ENCODE assay signal across 8 cellular contexts in genomic region chr2:218257390-218257981, GRCh38. TPM values are rescaled to one million over a fixed set of nuclear protein-coding genes. Genes with fewer than 3 reads are reported as not detected.
DNase-seq lines count a peak whose midpoint lies in the region; ATAC-seq, FAIRE-seq and TF ChIP-seq lines count a peak whose summit lies in the region.

No MANE protein-coding gene starts in this region.

- H3K27me3 ChIP-seq in transverse colon = no peaks in the 10 kb centered on the region

- WGBS in transverse colon (ENCODE audit: low coverage in 1 of 2), 2 donors = 43 to 68% methylated on average over 1 to 8 of the region's 8 CpGs

- TF ChIP-seq CTCF in neural crest cell (conservative IDR thresholded peaks at IDR 0.05) (peak; percentile 67), transverse colon (IDR thresholded peaks at IDR 0.05) (peak; percentile 32 to 70 (median 53))

- peaks cover 0 to 30% (median 15%) of the 10 kb centered on the region in 4 donors for H3K36me3 ChIP-seq in transverse colon

- no peak for TF ChIP-seq POLR2A in transverse colon (IDR thresholded peaks at IDR 0.05)

- peaks cover 1% of the 10 kb centered on the region for H3K36me3 Mint-ChIP-seq in IgD-negative memory B cell
- peaks cover 37% of the 10 kb centered on the region for H3K36me3 Mint-ChIP-seq in activated CD4-positive, alpha-beta T cell treated with anti-CD3 and anti-CD28 coated beads for 36 hours (ENCODE audit: low read depth)
- H3K36me3 Mint-ChIP-seq in neural crest cell (ENCODE audit: low read depth) = peaks cover 8% of the 10 kb centered on the region

- in situ Hi-C loops in transverse colon (cut with MboI; ENCODE audit: low pct_ligation_motif_present in 1 of 4, low pct_unique_long_range_greater_than_20kb in 1 of 4, low sequenced_read_pairs in 3 of 4) = loop anchor here in 1 of 4 donors (5.0 kb wide), 1 partner anchor 65 kb away; no protein-coding TSS in a partner anchor

- H3K4me1 ChIP-seq in transverse colon = peaks cover 36 to 43% (median 41%) of the 10 kb centered on the region in 4 donors

- no peaks in the 10 kb centered on the region for H3K27me3 Mint-ChIP-seq in IgD-negative memory B cell
- H3K27me3 Mint-ChIP-seq in activated CD4-positive, alpha-beta T cell treated with anti-CD3 and anti-CD28 coated beads for 36 hours = no peaks in the 10 kb centered on the region
- no peaks in the 10 kb centered on the region for H3K27me3 Mint-ChIP-seq in neural crest cell (ENCODE audit: low read depth)

- DNase-seq in EL (peak; percentile 25), dermis blood vessel endothelial cell (peak; percentile 58), neural crest cell (ENCODE audit: low read depth, low spot score) (peak; percentile 46), transverse colon (peak; percentile 31), frontal cortex (ENCODE audit: low spot score in 2 of 2) (no peak)
- peak; percentile 85 for DNase-seq in activated CD4-positive, alpha-beta T cell treated with anti-CD3 and anti-CD28 coated beads for 36 hours

- intact Hi-C loops in activated CD4-positive, alpha-beta T cell treated with anti-CD3 and anti-CD28 coated beads for 36 hours (cut with DNase I, micrococcal nuclease) = loop anchor here (1.0 to 5.0 kb wide), 5 partner anchors 39 to 90 kb away; partner anchors contain the start of genes ARPC2 (in 1 of the 2) and CXCR1 (in 1 of the 2)
- intact Hi-C loops in transverse colon (cut with DNase I; ENCODE audit: low total_unique reads) = loop anchor here (5.0 kb wide), 1 partner anchor 70 kb away; no protein-coding TSS in a partner anchor

- H3K4me3 ChIP-seq in transverse colon = no peak overlapping the region

- peak overlapping the region in 3 of 4 donors; percentile 35 to 82 (median 75) for H3K4me3 Mint-ChIP-seq in IgD-negative memory B cell
- no peak overlapping the region for H3K4me3 Mint-ChIP-seq in activated CD4-positive, alpha-beta T cell treated with anti-CD3 and anti-CD28 coated beads for 36 hours
- no peak overlapping the region for H3K4me3 Mint-ChIP-seq in neural crest cell

- CTCF ChIA-PET in activated CD4-positive, alpha-beta T cell treated with anti-CD3 and anti-CD28 coated beads for 36 hours (lab: Charles Lee) = interaction anchor here (0.7 to 6.9 kb wide), 26 partner anchors 9 to 717 kb away, joined by 3 to 47 read pairs (median 5); partner anchors contain the start of genes AAMP, ARPC2, CXCR1 and PLCD4

- FAIRE-seq in frontal cortex (lab: Jason Lieb, UNC) = no peak

- ATAC-seq in GM21447 (IDR thresholded peaks at IDR 0.05; ENCODE audit: unreplicated experiment) = peak; percentile 82
- peak; percentile 75 for ATAC-seq in activated CD4-positive, alpha-beta T cell treated with anti-CD3 and anti-CD28 coated beads for 36 hours

- no peak for TF ChIP-seq EP300 in transverse colon (IDR thresholded peaks at IDR 0.05; ENCODE audit: low read depth)

- peak overlapping the region; percentile 14 to 87 (median 38) for H3K27ac ChIP-seq in transverse colon

- H3K27ac Mint-ChIP-seq in IgD-negative memory B cell = peak overlapping the region; percentile 88 to 98 (median 90)
- peak overlapping the region; percentile 81 for H3K27ac Mint-ChIP-seq in activated CD4-positive, alpha-beta T cell treated with anti-CD3 and anti-CD28 coated beads for 36 hours
- H3K27ac Mint-ChIP-seq in neural crest cell (ENCODE audit: unreplicated experiment) = no peak overlapping the region

- no peaks in the 10 kb centered on the region for H3K9me3 ChIP-seq in transverse colon

- H3K4me1 Mint-ChIP-seq in IgD-negative memory B cell (peaks cover 18 to 35% (median 21%) of the 10 kb centered on the region in 3 donors), neural crest cell (peaks cover 12% of the 10 kb centered on the region)
- peaks cover 38% of the 10 kb centered on the region for H3K4me1 Mint-ChIP-seq in activated CD4-positive, alpha-beta T cell treated with anti-CD3 and anti-CD28 coated beads for 36 hours

- POLR2A ChIA-PET in activated CD4-positive, alpha-beta T cell treated with anti-CD3 and anti-CD28 coated beads for 36 hours (lab: Charles Lee) = interaction anchor here (0.7 to 1.3 kb wide), 3 partner anchors 13 to 169 kb away, joined by 3 to 5 read pairs (median 3); partner anchors contain the start of genes AAMP and PNKD

- H3K9me3 Mint-ChIP-seq in IgD-negative memory B cell (no peaks in the 10 kb centered on the region), neural crest cell (no peaks in the 10 kb centered on the region)
- no peaks in the 10 kb centered on the region for H3K9me3 Mint-ChIP-seq in activated CD4-positive, alpha-beta T cell treated with anti-CD3 and anti-CD28 coated beads for 36 hours (ENCODE audit: low read depth)

RNA-seq across cellular contexts. Expression of gene GPBAR1, which starts 3.3 kb away (rescaled TPM):
- 0.64 TPM for polyA plus RNA-seq in IgD-negative memory B cell
- under 1 TPM; 0.11 to 0.40 TPM for total RNA-seq in activated CD4-positive, alpha-beta T cell treated with anti-CD3 and anti-CD28 coated beads for 36 hours
- total RNA-seq in dermis blood vessel endothelial cell (not detected in 2 replicates), neural crest cell (0.14 TPM in 1 of 2 replicates, not detected in the other), transverse colon (1 to 10 TPM in 2 of 4 donors, not detected in 2; 2.5 to 3.0 TPM), frontal cortex (not detected)

RNA-seq across cellular contexts. Expression of gene AAMP, which starts 12.5 kb away (rescaled TPM):
- polyA plus RNA-seq in IgD-negative memory B cell = 82.0 TPM
- total RNA-seq in activated CD4-positive, alpha-beta T cell treated with anti-CD3 and anti-CD28 coated beads for 36 hours = 10 to 100 TPM; 49.7 to 72.2 TPM
- total RNA-seq in dermis blood vessel endothelial cell = 162 and 185 TPM in 2 replicates
- total RNA-seq in neural crest cell = 76.6 and 77.6 TPM in 2 replicates
- total RNA-seq in transverse colon = 100 to 1,000 TPM in 3 of 4 donors, 10 to 100 TPM in 1; 96.9 to 466 (median 174) TPM
- 98.2 TPM for total RNA-seq in frontal cortex

RNA-seq across cellular contexts. Expression of gene PNKD, which starts 12.8 kb away (rescaled TPM):
- 126 TPM for polyA plus RNA-seq in IgD-negative memory B cell
- total RNA-seq in activated CD4-positive, alpha-beta T cell treated with anti-CD3 and anti-CD28 coated beads for 36 hours = 10 to 100 TPM; 17.8 to 18.5 TPM
- total RNA-seq in dermis blood vessel endothelial cell = 26.5 and 50.2 TPM in 2 replicates
- total RNA-seq in neural crest cell = 40.3 and 42.3 TPM in 2 replicates
- total RNA-seq in transverse colon = 100 to 1,000 TPM in 2 of 4 donors, 10 to 100 TPM in 2; 14.3 to 111 (median 100) TPM
- total RNA-seq in frontal cortex = 15.1 TPM

RNA-seq across cellular contexts. Expression of gene TMBIM1, which starts 34.8 kb away (rescaled TPM):
- polyA plus RNA-seq in IgD-negative memory B cell = 147 TPM
- total RNA-seq in activated CD4-positive, alpha-beta T cell treated with anti-CD3 and anti-CD28 coated beads for 36 hours = 10 to 100 TPM; 51.1 to 54.0 TPM
- 134 and 157 TPM in 2 replicates for total RNA-seq in dermis blood vessel endothelial cell
- total RNA-seq in neural crest cell = 8.0 and 8.5 TPM in 2 replicates
- total RNA-seq in transverse colon = 100 to 1,000 TPM in 3 of 4 donors, 10 to 100 TPM in 1; 80.0 to 356 (median 200) TPM
- total RNA-seq in frontal cortex = 9.4 TPM

RNA-seq across cellular contexts. Expression of gene ARPC2, which starts 40.5 kb away (rescaled TPM):
- 862 TPM for polyA plus RNA-seq in IgD-negative memory B cell
- total RNA-seq in activated CD4-positive, alpha-beta T cell treated with anti-CD3 and anti-CD28 coated beads for 36 hours = 100 to 1,000 TPM; 563 to 632 TPM
- total RNA-seq in dermis blood vessel endothelial cell (278 and 352 TPM in 2 replicates), neural crest cell (159 and 160 TPM in 2 replicates), transverse colon (100 to 1,000 TPM in 3 of 4 donors, 10 to 100 TPM in 1; 65.5 to 343 (median 275) TPM), frontal cortex (139 TPM)

Comparison
In these comparisons a context has a peak if more than half of its experiments do, and no peak if none do; other contexts are left out.
1. DNase-seq: peak in EL (single experiment), activated CD4-positive, alpha-beta T cell treated with anti-CD3 and anti-CD28 coated beads for 36 hours (single experiment), dermis blood vessel endothelial cell (single experiment), neural crest cell (single experiment) and transverse colon (single experiment); none in frontal cortex (0 of 2).
2. H3K4me3 Mint-ChIP-seq: peak in IgD-negative memory B cell (3 of 4); none in activated CD4-positive, alpha-beta T cell treated with anti-CD3 and anti-CD28 coated beads for 36 hours (single experiment) and neural crest cell (single experiment).